Comparison of ENCODE assay signal across 19 cellular contexts in genomic region chr4:7242766-7243165, GRCh38. TPM values are rescaled to one million over a fixed set of nuclear protein-coding genes. Genes with fewer than 3 reads are reported as not detected.
"Had no signal": no experiment of that assay in that cellular context is flagged by ENCODE, and none has a peak within 500 bp of the region (broad histone marks: within the 10 kb centered on the region; RNA-seq: fewer than 3 reads in every experiment).

No MANE protein-coding gene starts in this region.

- H3K9me3 ChIP-seq: testis, tibial artery had no signal

- DNase-seq: cortex of kidney; effector memory CD8-positive, alpha-beta T cell; erythroblast; left cardiac atrium; mesendoderm; naive thymus-derived CD8-positive, alpha-beta T cell; stimulated activated CD4-positive, alpha-beta T cell treated with anti-CD3 and anti-CD28 coated beads, Interleukin-12 subunit alpha, Interleukin-12 subunit beta, amount 100 ng/mL, for 4 hours; stimulated activated CD4-positive, alpha-beta T cell treated with anti-CD3 and anti-CD28 coated beads, Interleukin-1b, Interleukin-23, amount 100 ng/mL, for 48 hours; stimulated activated CD4-positive, alpha-beta T cell treated with anti-CD3 and anti-CD28 coated beads, Interleukin-4, amount 100 ng/mL, for 1 hour; stimulated activated CD8-positive, alpha-beta memory T cell treated with anti-CD3 and anti-CD28 coated beads, Interleukin-4, amount 100 ng/mL, for 48 hours; stimulated activated naive CD4-positive, alpha-beta T cell treated with Interleukin-2 at 50 U/mL for 16 hours; stomach; testis; tibial artery had no signal

- H3K4me3 ChIP-seq: left lung, smooth muscle cell, stomach, testis, tibial artery had no signal

- ATAC-seq: effector memory CD8-positive, alpha-beta T cell; left cardiac atrium; left lung; naive thymus-derived CD8-positive, alpha-beta T cell had no signal

- H3K36me3 Mint-ChIP-seq: naive thymus-derived CD8-positive, alpha-beta T cell; type B pancreatic cell had no signal

- H3K4me3 Mint-ChIP-seq: effector memory CD8-positive, alpha-beta T cell; naive thymus-derived CD8-positive, alpha-beta T cell; type B pancreatic cell had no signal

- H3K27me3 Mint-ChIP-seq: type B pancreatic cell had no signal

- H3K9me3 Mint-ChIP-seq: type B pancreatic cell had no signal

- H3K27ac Mint-ChIP-seq: effector memory CD8-positive, alpha-beta T cell; naive thymus-derived CD8-positive, alpha-beta T cell; progenitor cell of endocrine pancreas; type B pancreatic cell had no signal

- H3K36me3 ChIP-seq: left lung, stomach, tibial artery had no signal

- H3K27me3 ChIP-seq: testis had no signal

- H3K4me1 ChIP-seq: left lung, parathyroid adenoma, testis had no signal

- H3K27ac ChIP-seq: left lung, parathyroid adenoma, stomach, testis, tibial artery had no signal

RNA-seq across cellular contexts. Expression of gene SORCS2, which starts 50.4 kb away (rescaled TPM):
- total RNA-seq: naive thymus-derived CD8-positive, alpha-beta T cell had no signal
